In the genomic region with DNA sequence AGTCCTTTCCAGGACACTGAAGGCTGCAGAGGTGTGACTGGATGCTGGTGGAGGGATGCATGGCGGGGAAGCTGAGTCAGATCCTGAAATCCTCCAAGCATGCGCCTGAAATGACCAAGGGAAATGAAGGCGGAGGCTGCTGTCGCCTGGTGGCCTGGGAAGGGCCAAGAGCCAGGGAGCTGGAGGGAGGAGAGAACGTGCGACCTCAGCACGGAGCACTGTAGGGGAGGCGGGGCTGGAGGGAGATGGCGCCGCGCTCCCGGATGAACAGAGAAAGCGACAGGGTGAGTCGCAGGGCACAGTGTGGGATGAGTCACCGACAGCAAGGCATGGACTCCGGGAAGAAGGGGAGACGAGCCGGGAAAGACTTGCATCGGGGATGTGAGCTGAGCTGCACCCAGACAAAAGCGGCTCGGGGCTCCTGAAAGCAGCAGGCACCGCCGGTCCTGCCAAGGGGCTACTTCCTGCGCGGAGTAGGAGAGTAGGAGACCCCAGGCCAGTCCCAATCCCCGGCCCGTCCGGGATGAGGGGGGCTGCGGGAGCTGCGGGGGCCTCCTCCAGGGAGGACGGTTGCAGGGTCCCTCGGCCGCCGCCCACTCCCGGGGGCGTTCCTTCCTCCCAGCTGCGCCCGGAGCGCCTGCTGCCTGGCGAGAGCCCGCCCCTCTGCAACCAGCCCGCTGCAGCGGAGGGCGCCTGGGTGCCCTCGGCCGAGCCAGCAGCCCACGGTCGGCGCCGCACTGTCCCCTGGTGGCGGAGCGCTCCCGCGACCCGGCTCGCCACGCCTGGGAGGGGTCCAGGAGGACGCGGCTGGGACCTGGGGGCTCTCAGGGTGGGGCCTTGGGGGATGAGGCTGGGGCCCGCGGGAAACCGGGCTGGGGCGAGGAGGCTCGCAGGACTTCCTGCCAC, we compare ENCODE assay signal across 1 cellular context.
TF ChIP-seq lines count a peak whose summit lies in the region.

No MANE protein-coding gene starts in this region.

TF ChIP-seq in HepG2, 621 proteins besides CTCF, POLR2A, EP300 and RAD21 (continued from another document and continues in another):
- TF ChIP-seq TCF12 (IDR thresholded peaks at IDR 0.05) (no peak), TCF12 (CRISPR knock-in tag; IDR thresholded peaks at IDR 0.05) (peak; percentile 51; the same call in 1 of the 2 replicates), EED (CRISPR knock-in tag; IDR thresholded peaks at IDR 0.05) (peak; percentile 94), NFIC (IDR thresholded peaks at IDR 0.05; ENCODE audit: low read length) (no peak), ELF4 (CRISPR knock-in tag; IDR thresholded peaks at IDR 0.05; ENCODE audit: borderline replicate concordance) (0 out of 2 replicates have a peak, but pooled peaks have one; percentile 71), ZNF775 (CRISPR knock-in tag; IDR thresholded peaks at IDR 0.05; ENCODE audit: borderline replicate concordance) (peak; percentile 46; the same call in 1 of the 2 replicates), STAT5B (CRISPR knock-in tag; IDR thresholded peaks at IDR 0.05) (no peak; the same call in 1 of the 2 replicates), CREB1 (IDR thresholded peaks at IDR 0.05) (no peak; the same call in 1 of the 2 replicates), CREB1 (CRISPR knock-in tag; IDR thresholded peaks at IDR 0.05) (no peak), ZNF3 (CRISPR knock-in tag; IDR thresholded peaks at IDR 0.05) (0 out of 2 replicates have a peak, but pooled peaks have one; percentile 34), ZNF10 (CRISPR knock-in tag; IDR thresholded peaks at IDR 0.05; ENCODE audit: borderline replicate concordance, low read depth) (no peak), JUND (CRISPR knock-in tag; IDR thresholded peaks at IDR 0.05) (peak; percentile 67), ZFP62 (CRISPR knock-in tag; IDR thresholded peaks at IDR 0.05) (no peak), MAFG (CRISPR knock-in tag; IDR thresholded peaks at IDR 0.05) (peak; percentile 60; the same call in 1 of the 2 replicates), MYC (CRISPR knock-in tag; IDR thresholded peaks at IDR 0.05; ENCODE audit: borderline replicate concordance) (peak; percentile 85), ZNF660 (CRISPR knock-in tag; IDR thresholded peaks at IDR 0.05; ENCODE audit: borderline replicate concordance, low read depth) (0 out of 2 replicates have a peak, but pooled peaks have one; percentile 28), NRL (CRISPR knock-in tag; IDR thresholded peaks at IDR 0.05; ENCODE audit: borderline replicate concordance) (peak; percentile 91), NCOR1 (IDR thresholded peaks at IDR 0.05; ENCODE audit: borderline replicate concordance, low read length) (0 out of 2 replicates have a peak, but pooled peaks have one; percentile 13), THYN1 (CRISPR knock-in tag; IDR thresholded peaks at IDR 0.05; ENCODE audit: borderline replicate concordance, low read depth) (peak; percentile 98; the same call in 1 of the 2 replicates), MLLT10 (CRISPR knock-in tag; IDR thresholded peaks at IDR 0.05) (no peak), ZNF484 (CRISPR knock-in tag; IDR thresholded peaks at IDR 0.05; ENCODE audit: borderline replicate concordance, low read depth) (no peak), JUN (CRISPR knock-in tag; IDR thresholded peaks at IDR 0.05) (no peak; the same call in 1 of the 2 replicates), BRD4 (CRISPR knock-in tag; IDR thresholded peaks at IDR 0.05) (peak; percentile 86), TCF7L2 (IDR thresholded peaks at IDR 0.05; ENCODE audit: low read depth, low read length) (no peak), HNF4A (CRISPR knock-in tag; IDR thresholded peaks at IDR 0.05) (peak; percentile 18; the same call in 1 of the 2 replicates), ZNF33A (CRISPR knock-in tag; IDR thresholded peaks at IDR 0.05; ENCODE audit: borderline replicate concordance) (no peak), NR2F2 (IDR thresholded peaks at IDR 0.05; ENCODE audit: borderline replicate concordance, low read depth) (peak; percentile 43; the same call in 1 of the 2 replicates), MAFF (IDR thresholded peaks at IDR 0.05; ENCODE audit: low read depth, low read length) (peak; percentile 58), ZNF256 (CRISPR knock-in tag; conservative IDR thresholded peaks at IDR 0.05) (peak; percentile 63; the same call in 1 of the 2 replicates)
- TF ChIP-seq, protein P1, sequence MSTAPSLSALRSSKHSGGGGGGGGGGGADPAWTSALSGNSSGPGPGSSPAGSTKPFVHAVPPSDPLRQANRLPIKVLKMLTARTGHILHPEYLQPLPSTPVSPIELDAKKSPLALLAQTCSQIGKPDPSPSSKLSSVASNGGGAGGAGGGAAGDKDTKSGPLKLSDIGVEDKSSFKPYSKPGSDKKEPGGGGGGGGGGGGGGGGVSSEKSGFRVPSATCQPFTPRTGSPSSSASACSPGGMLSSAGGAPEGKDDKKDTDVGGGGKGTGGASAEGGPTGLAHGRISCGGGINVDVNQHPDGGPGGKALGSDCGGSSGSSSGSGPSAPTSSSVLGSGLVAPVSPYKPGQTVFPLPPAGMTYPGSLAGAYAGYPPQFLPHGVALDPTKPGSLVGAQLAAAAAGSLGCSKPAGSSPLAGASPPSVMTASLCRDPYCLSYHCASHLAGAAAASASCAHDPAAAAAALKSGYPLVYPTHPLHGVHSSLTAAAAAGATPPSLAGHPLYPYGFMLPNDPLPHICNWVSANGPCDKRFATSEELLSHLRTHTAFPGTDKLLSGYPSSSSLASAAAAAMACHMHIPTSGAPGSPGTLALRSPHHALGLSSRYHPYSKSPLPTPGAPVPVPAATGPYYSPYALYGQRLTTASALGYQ (CRISPR knock-in tag; IDR thresholded peaks at IDR 0.05), result peak; percentile 45
- TF ChIP-seq, protein P2, sequence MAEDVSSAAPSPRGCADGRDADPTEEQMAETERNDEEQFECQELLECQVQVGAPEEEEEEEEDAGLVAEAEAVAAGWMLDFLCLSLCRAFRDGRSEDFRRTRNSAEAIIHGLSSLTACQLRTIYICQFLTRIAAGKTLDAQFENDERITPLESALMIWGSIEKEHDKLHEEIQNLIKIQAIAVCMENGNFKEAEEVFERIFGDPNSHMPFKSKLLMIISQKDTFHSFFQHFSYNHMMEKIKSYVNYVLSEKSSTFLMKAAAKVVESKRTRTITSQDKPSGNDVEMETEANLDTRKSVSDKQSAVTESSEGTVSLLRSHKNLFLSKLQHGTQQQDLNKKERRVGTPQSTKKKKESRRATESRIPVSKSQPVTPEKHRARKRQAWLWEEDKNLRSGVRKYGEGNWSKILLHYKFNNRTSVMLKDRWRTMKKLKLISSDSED (CRISPR knock-in tag; IDR thresholded peaks at IDR 0.05), result no peak
- TF ChIP-seq, protein P3, sequence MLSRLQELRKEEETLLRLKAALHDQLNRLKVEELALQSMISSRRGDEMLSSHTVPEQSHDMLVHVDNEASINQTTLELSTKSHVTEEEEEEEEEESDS (CRISPR knock-in tag; IDR thresholded peaks at IDR 0.05; ENCODE audit: borderline replicate concordance), result peak; percentile 97; the same call in 1 of the 2 replicates
- TF ChIP-seq, protein P4, sequence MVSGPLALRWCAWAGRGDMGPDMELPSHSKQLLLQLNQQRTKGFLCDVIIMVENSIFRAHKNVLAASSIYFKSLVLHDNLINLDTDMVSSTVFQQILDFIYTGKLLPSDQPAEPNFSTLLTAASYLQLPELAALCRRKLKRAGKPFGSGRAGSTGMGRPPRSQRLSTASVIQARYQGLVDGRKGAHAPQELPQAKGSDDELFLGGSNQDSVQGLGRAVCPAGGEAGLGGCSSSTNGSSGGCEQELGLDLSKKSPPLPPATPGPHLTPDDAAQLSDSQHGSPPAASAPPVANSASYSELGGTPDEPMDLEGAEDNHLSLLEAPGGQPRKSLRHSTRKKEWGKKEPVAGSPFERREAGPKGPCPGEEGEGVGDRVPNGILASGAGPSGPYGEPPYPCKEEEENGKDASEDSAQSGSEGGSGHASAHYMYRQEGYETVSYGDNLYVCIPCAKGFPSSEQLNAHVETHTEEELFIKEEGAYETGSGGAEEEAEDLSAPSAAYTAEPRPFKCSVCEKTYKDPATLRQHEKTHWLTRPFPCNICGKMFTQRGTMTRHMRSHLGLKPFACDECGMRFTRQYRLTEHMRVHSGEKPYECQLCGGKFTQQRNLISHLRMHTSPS (CRISPR knock-in tag; IDR thresholded peaks at IDR 0.05; ENCODE audit: low read depth), result peak; percentile 81
- TF ChIP-seq, protein P5, sequence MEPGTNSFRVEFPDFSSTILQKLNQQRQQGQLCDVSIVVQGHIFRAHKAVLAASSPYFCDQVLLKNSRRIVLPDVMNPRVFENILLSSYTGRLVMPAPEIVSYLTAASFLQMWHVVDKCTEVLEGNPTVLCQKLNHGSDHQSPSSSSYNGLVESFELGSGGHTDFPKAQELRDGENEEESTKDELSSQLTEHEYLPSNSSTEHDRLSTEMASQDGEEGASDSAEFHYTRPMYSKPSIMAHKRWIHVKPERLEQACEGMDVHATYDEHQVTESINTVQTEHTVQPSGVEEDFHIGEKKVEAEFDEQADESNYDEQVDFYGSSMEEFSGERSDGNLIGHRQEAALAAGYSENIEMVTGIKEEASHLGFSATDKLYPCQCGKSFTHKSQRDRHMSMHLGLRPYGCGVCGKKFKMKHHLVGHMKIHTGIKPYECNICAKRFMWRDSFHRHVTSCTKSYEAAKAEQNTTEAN (CRISPR knock-in tag; conservative IDR thresholded peaks at IDR 0.05), result no peak; the same call in none of the 2 replicates
- TF ChIP-seq, protein P6, sequence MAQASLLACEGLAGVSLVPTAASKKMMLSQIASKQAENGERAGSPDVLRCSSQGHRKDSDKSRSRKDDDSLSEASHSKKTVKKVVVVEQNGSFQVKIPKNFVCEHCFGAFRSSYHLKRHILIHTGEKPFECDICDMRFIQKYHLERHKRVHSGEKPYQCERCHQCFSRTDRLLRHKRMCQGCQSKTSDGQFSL (CRISPR knock-in tag; IDR thresholded peaks at IDR 0.05), result peak; percentile 55
- TF ChIP-seq, protein P7, sequence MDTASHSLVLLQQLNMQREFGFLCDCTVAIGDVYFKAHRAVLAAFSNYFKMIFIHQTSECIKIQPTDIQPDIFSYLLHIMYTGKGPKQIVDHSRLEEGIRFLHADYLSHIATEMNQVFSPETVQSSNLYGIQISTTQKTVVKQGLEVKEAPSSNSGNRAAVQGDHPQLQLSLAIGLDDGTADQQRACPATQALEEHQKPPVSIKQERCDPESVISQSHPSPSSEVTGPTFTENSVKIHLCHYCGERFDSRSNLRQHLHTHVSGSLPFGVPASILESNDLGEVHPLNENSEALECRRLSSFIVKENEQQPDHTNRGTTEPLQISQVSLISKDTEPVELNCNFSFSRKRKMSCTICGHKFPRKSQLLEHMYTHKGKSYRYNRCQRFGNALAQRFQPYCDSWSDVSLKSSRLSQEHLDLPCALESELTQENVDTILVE (CRISPR knock-in tag; IDR thresholded peaks at IDR 0.05), result no peak; the same call in 1 of the 2 replicates
- TF ChIP-seq, protein P8, sequence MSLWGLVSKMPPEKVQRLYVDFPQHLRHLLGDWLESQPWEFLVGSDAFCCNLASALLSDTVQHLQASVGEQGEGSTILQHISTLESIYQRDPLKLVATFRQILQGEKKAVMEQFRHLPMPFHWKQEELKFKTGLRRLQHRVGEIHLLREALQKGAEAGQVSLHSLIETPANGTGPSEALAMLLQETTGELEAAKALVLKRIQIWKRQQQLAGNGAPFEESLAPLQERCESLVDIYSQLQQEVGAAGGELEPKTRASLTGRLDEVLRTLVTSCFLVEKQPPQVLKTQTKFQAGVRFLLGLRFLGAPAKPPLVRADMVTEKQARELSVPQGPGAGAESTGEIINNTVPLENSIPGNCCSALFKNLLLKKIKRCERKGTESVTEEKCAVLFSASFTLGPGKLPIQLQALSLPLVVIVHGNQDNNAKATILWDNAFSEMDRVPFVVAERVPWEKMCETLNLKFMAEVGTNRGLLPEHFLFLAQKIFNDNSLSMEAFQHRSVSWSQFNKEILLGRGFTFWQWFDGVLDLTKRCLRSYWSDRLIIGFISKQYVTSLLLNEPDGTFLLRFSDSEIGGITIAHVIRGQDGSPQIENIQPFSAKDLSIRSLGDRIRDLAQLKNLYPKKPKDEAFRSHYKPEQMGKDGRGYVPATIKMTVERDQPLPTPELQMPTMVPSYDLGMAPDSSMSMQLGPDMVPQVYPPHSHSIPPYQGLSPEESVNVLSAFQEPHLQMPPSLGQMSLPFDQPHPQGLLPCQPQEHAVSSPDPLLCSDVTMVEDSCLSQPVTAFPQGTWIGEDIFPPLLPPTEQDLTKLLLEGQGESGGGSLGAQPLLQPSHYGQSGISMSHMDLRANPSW (CRISPR knock-in tag; IDR thresholded peaks at IDR 0.05; ENCODE audit: borderline replicate concordance), result peak; percentile 37; the same call in 1 of the 2 replicates
- TF ChIP-seq, protein P9, sequence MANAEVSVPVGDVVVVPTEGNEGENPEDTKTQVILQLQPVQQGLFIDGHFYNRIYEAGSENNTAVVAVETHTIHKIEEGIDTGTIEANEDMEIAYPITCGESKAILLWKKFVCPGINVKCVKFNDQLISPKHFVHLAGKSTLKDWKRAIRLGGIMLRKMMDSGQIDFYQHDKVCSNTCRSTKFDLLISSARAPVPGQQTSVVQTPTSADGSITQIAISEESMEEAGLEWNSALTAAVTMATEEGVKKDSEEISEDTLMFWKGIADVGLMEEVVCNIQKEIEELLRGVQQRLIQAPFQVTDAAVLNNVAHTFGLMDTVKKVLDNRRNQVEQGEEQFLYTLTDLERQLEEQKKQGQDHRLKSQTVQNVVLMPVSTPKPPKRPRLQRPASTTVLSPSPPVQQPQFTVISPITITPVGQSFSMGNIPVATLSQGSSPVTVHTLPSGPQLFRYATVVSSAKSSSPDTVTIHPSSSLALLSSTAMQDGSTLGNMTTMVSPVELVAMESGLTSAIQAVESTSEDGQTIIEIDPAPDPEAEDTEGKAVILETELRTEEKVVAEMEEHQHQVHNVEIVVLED (CRISPR knock-in tag; IDR thresholded peaks at IDR 0.05; ENCODE audit: borderline replicate concordance), result peak; percentile 72; the same call in 1 of the 2 replicates
- TF ChIP-seq, protein P10, sequence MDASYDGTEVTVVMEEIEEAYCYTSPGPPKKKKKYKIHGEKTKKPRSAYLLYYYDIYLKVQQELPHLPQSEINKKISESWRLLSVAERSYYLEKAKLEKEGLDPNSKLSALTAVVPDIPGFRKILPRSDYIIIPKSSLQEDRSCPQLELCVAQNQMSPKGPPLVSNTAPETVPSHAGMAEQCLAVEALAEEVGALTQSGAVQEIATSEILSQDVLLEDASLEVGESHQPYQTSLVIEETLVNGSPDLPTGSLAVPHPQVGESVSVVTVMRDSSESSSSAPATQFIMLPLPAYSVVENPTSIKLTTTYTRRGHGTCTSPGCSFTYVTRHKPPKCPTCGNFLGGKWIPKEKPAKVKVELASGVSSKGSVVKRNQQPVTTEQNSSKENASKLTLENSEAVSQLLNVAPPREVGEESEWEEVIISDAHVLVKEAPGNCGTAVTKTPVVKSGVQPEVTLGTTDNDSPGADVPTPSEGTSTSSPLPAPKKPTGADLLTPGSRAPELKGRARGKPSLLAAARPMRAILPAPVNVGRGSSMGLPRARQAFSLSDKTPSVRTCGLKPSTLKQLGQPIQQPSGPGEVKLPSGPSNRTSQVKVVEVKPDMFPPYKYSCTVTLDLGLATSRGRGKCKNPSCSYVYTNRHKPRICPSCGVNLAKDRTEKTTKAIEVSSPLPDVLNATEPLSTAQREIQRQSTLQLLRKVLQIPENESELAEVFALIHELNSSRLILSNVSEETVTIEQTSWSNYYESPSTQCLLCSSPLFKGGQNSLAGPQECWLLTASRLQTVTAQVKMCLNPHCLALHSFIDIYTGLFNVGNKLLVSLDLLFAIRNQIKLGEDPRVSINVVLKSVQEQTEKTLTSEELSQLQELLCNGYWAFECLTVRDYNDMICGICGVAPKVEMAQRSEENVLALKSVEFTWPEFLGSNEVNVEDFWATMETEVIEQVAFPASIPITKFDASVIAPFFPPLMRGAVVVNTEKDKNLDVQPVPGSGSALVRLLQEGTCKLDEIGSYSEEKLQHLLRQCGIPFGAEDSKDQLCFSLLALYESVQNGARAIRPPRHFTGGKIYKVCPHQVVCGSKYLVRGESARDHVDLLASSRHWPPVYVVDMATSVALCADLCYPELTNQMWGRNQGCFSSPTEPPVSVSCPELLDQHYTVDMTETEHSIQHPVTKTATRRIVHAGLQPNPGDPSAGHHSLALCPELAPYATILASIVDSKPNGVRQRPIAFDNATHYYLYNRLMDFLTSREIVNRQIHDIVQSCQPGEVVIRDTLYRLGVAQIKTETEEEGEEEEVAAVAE (CRISPR knock-in tag; IDR thresholded peaks at IDR 0.05; ENCODE audit: borderline replicate concordance), result peak; percentile 16; the same call in 1 of the 2 replicates
